ENCODE assay signal across 8 cellular contexts in the genomic region with DNA sequence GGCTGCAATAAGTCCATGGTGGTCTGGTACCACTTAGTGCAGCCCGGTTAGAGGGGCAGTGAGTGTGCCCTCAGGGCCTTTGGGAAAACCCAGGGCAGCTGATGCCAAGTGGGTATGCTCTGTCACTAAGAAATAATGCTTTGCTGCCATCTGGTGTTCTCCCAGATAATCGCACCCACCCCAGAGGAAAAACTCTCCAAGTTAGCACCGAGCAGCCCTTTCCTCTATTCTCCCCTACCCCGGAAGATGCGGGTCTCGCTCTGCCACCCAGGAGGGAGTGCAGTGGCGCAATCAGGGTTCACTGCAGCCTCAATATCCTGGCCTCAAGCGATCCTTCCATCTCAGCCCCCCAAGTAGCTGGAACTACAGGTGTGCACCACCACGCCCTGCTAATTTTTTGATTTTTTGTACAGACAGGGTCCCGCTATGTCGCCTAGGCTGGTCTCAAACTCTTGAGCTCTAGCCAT. TPM values are rescaled to one million over a fixed set of nuclear protein-coding genes. Genes with fewer than 3 reads are reported as not detected.
DNase-seq lines count a peak whose midpoint lies in the region; ATAC-seq, FAIRE-seq and TF ChIP-seq lines count a peak whose summit lies in the region.

No MANE protein-coding gene starts in this region.

- ATAC-seq in GM19397 (IDR thresholded peaks at IDR 0.05; ENCODE audit: unreplicated experiment): peak; percentile 54
- peak; percentile 91 for ATAC-seq in activated B cell treated with CpG ODN at 0.5 μM for 24 hours (ENCODE audit: low read depth)
- no peak for ATAC-seq in HG03045 (IDR thresholded peaks at IDR 0.05; ENCODE audit: unreplicated experiment)

- H3K4me1 Mint-ChIP-seq in activated B cell treated with CpG ODN at 0.5 μM for 24 hours: peaks cover 27% of the 10 kb centered on the region

- intact Hi-C loops in activated B cell treated with CpG ODN at 0.5 μM for 24 hours (cut with micrococcal nuclease): loop anchor here (1.0 to 5.0 kb wide), 9 partner anchors 21 to 601 kb away; a partner anchor contains a TSS
- intact Hi-C loops in kidney (cut with DNase I): loop anchor here (10.0 kb wide), 1 partner anchor 313 kb away; no protein-coding TSS in a partner anchor

- H3K36me3 Mint-ChIP-seq in activated B cell treated with CpG ODN at 0.5 μM for 24 hours (ENCODE audit: low read depth): peaks cover 15% of the 10 kb centered on the region

- H3K27me3 Mint-ChIP-seq in activated B cell treated with CpG ODN at 0.5 μM for 24 hours: no peaks in the 10 kb centered on the region

- H3K9ac ChIP-seq in kidney (ENCODE audit: low read length in 2 of 2): no peak overlapping the region

- FAIRE-seq in bronchial epithelial cell (lab: Jason Lieb, UNC): no peak
- FAIRE-seq in kidney (lab: Jason Lieb, UNC): no peak

- H3K4me3 Mint-ChIP-seq in activated B cell treated with CpG ODN at 0.5 μM for 24 hours: no peak overlapping the region

- H3K27ac ChIP-seq in kidney (ENCODE audit: low read depth in 2 of 2, low read length in 2 of 2): no peak overlapping the region

- H3K9me3 ChIP-seq in kidney (ENCODE audit: control insufficient read depth in 1 of 2, low read length in 2 of 2): no peaks in the 10 kb centered on the region

- peaks cover 7 to 19% of the 10 kb centered on the region in 2 donors for H3K4me1 ChIP-seq in kidney (ENCODE audit: control insufficient read depth in 1 of 2, insufficient read depth in 1 of 2, low read depth in 1 of 2, low read length in 2 of 2)

- H3K27ac Mint-ChIP-seq in activated B cell treated with CpG ODN at 0.5 μM for 24 hours: peak overlapping the region; percentile 20

- CTCF ChIA-PET in activated B cell treated with CpG ODN at 0.5 μM for 24 hours (lab: Charles Lee): interaction anchor here (0.6 to 7.2 kb wide), 35 partner anchors 9 to 875 kb away, joined by 3 to 196 read pairs (median 5); a partner anchor contains a TSS

- H3K9me3 Mint-ChIP-seq in activated B cell treated with CpG ODN at 0.5 μM for 24 hours: no peaks in the 10 kb centered on the region

- no peak for DNase-seq in AG09309 (ENCODE audit: low read depth)
- peak; percentile 62 for DNase-seq in NCI-H2196 (lab: John Stamatoyannopoulos, UW; ENCODE audit: unreplicated experiment)
- peak; percentile 54 for DNase-seq in activated B cell treated with CpG ODN at 0.5 μM for 24 hours
- DNase-seq in bronchial epithelial cell (ENCODE audit: low read depth): peak; percentile 44
- no peak for DNase-seq in kidney
- DNase-seq in stimulated activated CD4-positive, alpha-beta T cell treated with anti-CD3 and anti-CD28 coated beads, Interleukin-2, amount 100 ng/mL, for 24 hours: peak; percentile 70 to 76

- H3K36me3 ChIP-seq in bronchial epithelial cell (ENCODE audit: control insufficient read depth, insufficient read depth, low read length) (peaks cover 2% of the 10 kb centered on the region), kidney (ENCODE audit: control insufficient read depth in 1 of 2, insufficient read depth in 2 of 2, low read length in 2 of 2) (peaks cover 0 to 3% of the 10 kb centered on the region in 2 donors)

- no peaks in the 10 kb centered on the region for H3K27me3 ChIP-seq in bronchial epithelial cell (ENCODE audit: control insufficient read depth, insufficient read depth, low read length)

- POLR2A ChIA-PET in activated B cell treated with CpG ODN at 0.5 μM for 24 hours (lab: Charles Lee): interaction anchor here (0.9 to 1.5 kb wide), 6 partner anchors 21 to 318 kb away, joined by 3 to 11 read pairs (median 4); a partner anchor contains a TSS

- H3K4me3 ChIP-seq in AG09309 (ENCODE audit: control insufficient read depth, low read depth, low read length) (no peak overlapping the region), bronchial epithelial cell (ENCODE audit: low read depth, low read length) (no peak overlapping the region), kidney (ENCODE audit: low read length in 2 of 2) (no peak overlapping the region)

- TF ChIP-seq CTCF in AG09309 (IDR thresholded peaks at IDR 0.05; ENCODE audit: control insufficient read depth, insufficient read depth, low read depth, low read length, missing control alignments) (peak; percentile 79), activated B cell treated with CpG ODN at 0.5 μM for 24 hours (IDR thresholded peaks at IDR 0.05) (no peak), bronchial epithelial cell (IDR thresholded peaks at IDR 0.05; ENCODE audit: insufficient read depth, low read length, severe bottlenecking) (peak; percentile 89), kidney (IDR thresholded peaks at IDR 0.05; ENCODE audit: borderline replicate concordance, extremely low read depth, insufficient read depth) (peak; percentile 93)

RNA-seq across cellular contexts. Expression of a gene that starts 21.3 kb away (rescaled TPM):
- 4.2 and 4.3 TPM in 2 replicates for total RNA-seq in activated B cell treated with CpG ODN at 0.5 μM for 24 hours
- total RNA-seq in bronchial epithelial cell: 0.53 and 3.3 TPM in 2 replicates
- total RNA-seq in kidney: 3.0 TPM
- polyA plus RNA-seq in kidney (ENCODE audit: insufficient read depth, low read depth, low replicate concordance): 3.8 TPM

RNA-seq across cellular contexts. Expression of a gene that starts 26.0 kb away (rescaled TPM):
- 58.4 and 63.2 TPM in 2 replicates for total RNA-seq in activated B cell treated with CpG ODN at 0.5 μM for 24 hours
- total RNA-seq in bronchial epithelial cell: 53.0 and 62.1 TPM in 2 replicates
- 41.6 TPM for total RNA-seq in kidney
- polyA plus RNA-seq in kidney (ENCODE audit: insufficient read depth, low read depth, low replicate concordance): 92.4 TPM

RNA-seq across cellular contexts. Expression of a gene that starts 28.2 kb away (rescaled TPM):
- 137 and 138 TPM in 2 replicates for total RNA-seq in activated B cell treated with CpG ODN at 0.5 μM for 24 hours
- total RNA-seq in bronchial epithelial cell: 26.4 and 28.7 TPM in 2 replicates
- 148 TPM for total RNA-seq in kidney
- polyA plus RNA-seq in kidney (ENCODE audit: insufficient read depth, low read depth, low replicate concordance): 81.2 TPM

Comparison
In these comparisons a context has a peak if more than half of its experiments do, and no peak if none do; other contexts are left out.
1. DNase-seq: peak in NCI-H2196 (single experiment), activated B cell treated with CpG ODN at 0.5 μM for 24 hours (single experiment), bronchial epithelial cell (single experiment) and stimulated activated CD4-positive, alpha-beta T cell treated with anti-CD3 and anti-CD28 coated beads, Interleukin-2, amount 100 ng/mL, for 24 hours (2 of 2); none in AG09309 (single experiment) and kidney (single experiment).